10 cellular contexts compared by ENCODE assay signal in genomic region chr7:37942934-37943610, GRCh38. TPM values are rescaled to one million over a fixed set of nuclear protein-coding genes. Genes with fewer than 3 reads are reported as not detected.
DNase-seq lines count a peak whose midpoint lies in the region; FAIRE-seq and TF ChIP-seq lines count a peak whose summit lies in the region.
"Had no signal": no experiment of that assay in that cellular context is flagged by ENCODE, and none has a peak within 500 bp of the region (broad histone marks: within the 10 kb centered on the region; RNA-seq: fewer than 3 reads in every experiment).

No MANE protein-coding gene starts in this region.

- H3K9me3 Mint-ChIP-seq in glutamatergic neuron (ENCODE audit: unreplicated experiment) (peaks cover 7% of the 10 kb centered on the region), osteocyte (ENCODE audit: unreplicated experiment) (no peaks in the 10 kb centered on the region)
- H3K9me3 Mint-ChIP-seq: activated naive CD4-positive, alpha-beta T cell treated with anti-CD3 and anti-CD28 coated beads for 36 hours had no signal

- DNase-seq in G401 (ENCODE audit: low spot score) (peak; percentile 57), RCC 7860 (ENCODE audit: low spot score) (peak; percentile 61), glutamatergic neuron (peak; percentile 81), osteocyte (ENCODE audit: extremely low spot score, unreplicated experiment) (no peak), NCI-H69 (lab: John Stamatoyannopoulos, UW) (no peak), dedifferentiated amniotic fluid mesenchymal stem cell (ENCODE audit: extremely low spot score) (no peak), NCI-H1105 (lab: John Stamatoyannopoulos, UW) (no peak)
- DNase-seq in activated CD8-positive, alpha-beta memory T cell treated with anti-CD3 and anti-CD28 coated beads for 24 hours = no peak
- DNase-seq: activated naive CD4-positive, alpha-beta T cell treated with anti-CD3 and anti-CD28 coated beads for 36 hours; OCI-M1 had no signal

- TF ChIP-seq CTCF in glutamatergic neuron (IDR thresholded peaks at IDR 0.05; ENCODE audit: partially characterized antibody, unreplicated experiment) (no peak), osteocyte (IDR thresholded peaks at IDR 0.05) (no peak)

- FAIRE-seq in RCC 7860 (lab: Jason Lieb, UNC) = peak; percentile 82

- in situ Hi-C loops in G401 (cut with HindIII; ENCODE audit: low sequenced_read_pairs) = no loop called here

- H3K27ac Mint-ChIP-seq in glutamatergic neuron (ENCODE audit: unreplicated experiment) (peak overlapping the region; percentile 100), osteocyte (ENCODE audit: unreplicated experiment) (peak overlapping the region; percentile 43)
- H3K27ac Mint-ChIP-seq: activated naive CD4-positive, alpha-beta T cell treated with anti-CD3 and anti-CD28 coated beads for 36 hours had no signal

- H3K4me1 Mint-ChIP-seq in glutamatergic neuron (ENCODE audit: low read depth, unreplicated experiment) = peaks cover 33% of the 10 kb centered on the region
- H3K4me1 Mint-ChIP-seq in osteocyte (ENCODE audit: unreplicated experiment) = peaks cover 12% of the 10 kb centered on the region

- H3K27me3 Mint-ChIP-seq in glutamatergic neuron (ENCODE audit: unreplicated experiment) (peaks cover 6% of the 10 kb centered on the region), osteocyte (ENCODE audit: unreplicated experiment) (no peaks in the 10 kb centered on the region)

- H3K36me3 Mint-ChIP-seq in glutamatergic neuron (ENCODE audit: unreplicated experiment) = no peaks in the 10 kb centered on the region
- H3K36me3 Mint-ChIP-seq in osteocyte (ENCODE audit: unreplicated experiment) = no peaks in the 10 kb centered on the region

- H3K4me3 Mint-ChIP-seq in glutamatergic neuron (ENCODE audit: unreplicated experiment) = peak overlapping the region; percentile 76
- no peak overlapping the region for H3K4me3 Mint-ChIP-seq in osteocyte (ENCODE audit: unreplicated experiment)
- H3K4me3 Mint-ChIP-seq: activated naive CD4-positive, alpha-beta T cell treated with anti-CD3 and anti-CD28 coated beads for 36 hours had no signal

RNA-seq across cellular contexts. Expression of gene EPDR1, which starts 22.6 kb away (rescaled TPM):
- total RNA-seq in G401 (2014; rRNA removed; shearing (Covaris generic)) = not detected in 2 replicates
- total RNA-seq in glutamatergic neuron (ENCODE audit: unreplicated experiment) (10.3 TPM), osteocyte (14.6 and 16.6 TPM in 2 replicates)

RNA-seq across cellular contexts. Expression of gene SFRP4, which starts 26.5 kb away (rescaled TPM):
- not detected in 2 replicates for total RNA-seq in G401 (2014; rRNA removed; shearing (Covaris generic))
- total RNA-seq in glutamatergic neuron (ENCODE audit: unreplicated experiment) (2.2 TPM), osteocyte (0.16 TPM in 1 of 2 replicates, not detected in the other)
- total RNA-seq: activated naive CD4-positive, alpha-beta T cell treated with anti-CD3 and anti-CD28 coated beads for 36 hours had no signal

Comparison
In these comparisons a context has a peak if more than half of its experiments do, and no peak if none do; other contexts are left out.
1. DNase-seq: peak in G401 (single experiment), RCC 7860 (single experiment) and glutamatergic neuron (single experiment); none in osteocyte (single experiment), NCI-H69 (single experiment), dedifferentiated amniotic fluid mesenchymal stem cell (single experiment), NCI-H1105 (single experiment) and activated CD8-positive, alpha-beta memory T cell treated with anti-CD3 and anti-CD28 coated beads for 24 hours (single experiment).
2. RNA of gene EPDR1, which starts 22.6 kb away (total RNA-seq): 14.6 to 16.6 TPM in osteocyte and 10.3 TPM in glutamatergic neuron (single experiment); not detected in G401; every median in the first group is over 10 times any median in the second.